Comparison of ENCODE assay signal across 8 cellular contexts in the genomic region with DNA sequence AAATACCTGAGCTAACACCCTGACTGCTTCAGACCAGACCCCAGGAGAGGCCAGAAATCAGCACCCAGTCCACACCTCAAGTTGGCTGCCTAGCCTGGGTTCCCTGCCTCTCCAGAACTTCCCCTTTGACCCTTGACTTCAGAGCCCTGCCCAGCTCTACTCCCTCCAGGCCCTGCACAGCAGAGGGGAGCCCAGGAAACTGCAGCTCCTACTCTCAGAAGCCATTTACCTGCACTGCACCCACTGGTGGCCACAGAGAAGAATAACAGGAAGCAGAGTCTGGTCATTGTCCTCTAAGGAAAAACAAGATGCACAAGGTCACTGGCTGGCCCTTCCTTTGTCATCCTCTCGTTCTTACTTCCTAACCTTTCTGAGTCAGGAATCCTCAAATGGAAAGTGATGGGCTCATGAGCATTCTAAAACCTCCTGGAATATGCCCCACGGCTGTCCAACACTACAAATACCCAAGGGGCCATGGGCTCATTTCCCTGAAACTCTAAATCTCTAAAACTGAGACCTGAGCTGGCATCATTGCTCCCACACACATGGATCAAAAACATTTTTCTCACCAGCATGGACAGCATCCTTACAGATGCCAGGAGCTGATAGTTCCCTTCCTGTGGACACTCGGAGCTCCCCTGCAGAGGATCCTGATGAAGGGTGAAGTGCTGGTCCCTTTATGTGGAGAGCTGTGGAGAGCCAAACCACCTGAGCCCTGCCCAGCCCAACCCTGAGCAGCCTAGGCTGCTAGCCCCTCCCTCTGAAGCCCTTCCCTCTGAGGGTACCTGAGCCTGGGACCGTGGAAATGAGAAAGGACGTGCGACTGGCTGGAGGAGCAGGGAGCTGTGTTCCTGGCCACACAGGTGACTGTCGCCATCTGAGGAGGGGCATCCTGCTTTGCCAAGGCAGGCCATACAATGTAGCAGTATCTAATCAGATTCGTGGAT. TPM values are rescaled to one million over a fixed set of nuclear protein-coding genes. Genes with fewer than 3 reads are reported as not detected.
DNase-seq lines count a peak whose midpoint lies in the region; ATAC-seq, FAIRE-seq and TF ChIP-seq lines count a peak whose summit lies in the region.

A gene (minus strand): TSS at position 652 of the 947 bp plus-strand sequence. CDS start 68 bp downstream, at position 584.

- peak; percentile 93 for ATAC-seq in WTC11
- peak; percentile 65 to 66 for ATAC-seq in naive thymus-derived CD8-positive, alpha-beta T cell
- no peak for ATAC-seq in HG02884 (IDR thresholded peaks at IDR 0.05; ENCODE audit: unreplicated experiment)

- 0 out of 2 replicates have a peak, but pooled peaks cover 3% of the 10 kb centered on the region for H3K9me3 Mint-ChIP-seq in WTC11
- H3K9me3 Mint-ChIP-seq in naive thymus-derived CD8-positive, alpha-beta T cell: no peaks in the 10 kb centered on the region

- no peak within 1 kb of the TSS; the same call in 1 of the 2 replicates for H3K4me3 Mint-ChIP-seq in WTC11
- no peak within 1 kb of the TSS for H3K4me3 Mint-ChIP-seq in naive thymus-derived CD8-positive, alpha-beta T cell

- no peaks in the 10 kb centered on the region for H3K9me3 ChIP-seq in AG04450 (ENCODE audit: control insufficient read depth, insufficient read depth, low read length)
- no peaks in the 10 kb centered on the region for H3K9me3 ChIP-seq in esophagus muscularis mucosa

- TF ChIP-seq CTCF in AG04450 (IDR thresholded peaks at IDR 0.05; ENCODE audit: low read depth, low read length) (peak; percentile 63), WTC11 (IDR thresholded peaks at IDR 0.05) (peak; percentile 64; the same call in 1 of the 2 replicates), dorsolateral prefrontal cortex (IDR thresholded peaks at IDR 0.05 in 54 of 56, conservative IDR thresholded peaks at IDR 0.05 in 2 of 56; ENCODE audit: low read depth in 1 of 56, partially characterized antibody in 56 of 56) (peak in 34 of 56 donors; percentile 9 to 39 (median 24)), esophagus muscularis mucosa (IDR thresholded peaks at IDR 0.05) (peak in 1 of 3 experiments; percentile 22)

- peaks cover 37% of the 10 kb centered on the region for H3K4me1 Mint-ChIP-seq in WTC11
- peaks cover 9 to 22% (median 13%) of the 10 kb centered on the region in 4 donors for H3K4me1 Mint-ChIP-seq in naive thymus-derived CD8-positive, alpha-beta T cell

- H3K27me3 Mint-ChIP-seq in WTC11 (ENCODE audit: low read depth): no peaks in the 10 kb centered on the region
- no peaks in the 10 kb centered on the region for H3K27me3 Mint-ChIP-seq in naive thymus-derived CD8-positive, alpha-beta T cell

- no peak for DNase-seq in AG04450 (ENCODE audit: low read depth, low spot score)
- DNase-seq in GM12892 (ENCODE audit: insufficient read length): peak; percentile 54
- peak; percentile 32 for DNase-seq in LHCN-M2 (ENCODE audit: low read depth)
- DNase-seq in WTC11 (ENCODE audit: low spot score): peak; percentile 69
- no peak for DNase-seq in dorsolateral prefrontal cortex
- DNase-seq in naive thymus-derived CD8-positive, alpha-beta T cell: peak; percentile 13 to 73 (median 34)
- no peak for DNase-seq in esophagus muscularis mucosa (ENCODE audit: extremely low spot score)

- intact Hi-C loops in dorsolateral prefrontal cortex (cut with DNase I): loop anchor here in 1 of 2 donors (5.0 kb wide), 2 partner anchors 117 to 227 kb away; no protein-coding TSS in a partner anchor
- intact Hi-C loops in esophagus muscularis mucosa (cut with DNase I): no loop called here

- peaks cover 6% of the 10 kb centered on the region for H3K27me3 ChIP-seq in AG04450 (ENCODE audit: control insufficient read depth, insufficient read depth, low read length)
- peaks cover 0 to 4% (median 0%) of the 10 kb centered on the region in 45 donors for H3K27me3 ChIP-seq in dorsolateral prefrontal cortex
- peaks cover 0 to 19% (median 0%) of the 10 kb centered on the region in 4 donors for H3K27me3 ChIP-seq in esophagus muscularis mucosa

- POLR2A ChIA-PET in AG04450 (lab: Yijun Ruan, JAX): no interaction called here
- POLR2A ChIA-PET in WTC11 (lab: Charles Lee): interaction anchor here (0.6 to 1.5 kb wide), 5 partner anchors 34 to 178 kb away, joined by 3 to 7 read pairs (median 3); a partner anchor contains a TSS
- POLR2A ChIA-PET in naive thymus-derived CD8-positive, alpha-beta T cell (lab: Charles Lee): interaction anchor here (0.5 to 1.4 kb wide), 3 partner anchors 52 to 242 kb away, joined by 3 read pairs; a partner anchor contains a TSS

- TF ChIP-seq POLR2A in GM12892 (IDR thresholded peaks at IDR 0.05; ENCODE audit: low read depth, low read length) (no peak), esophagus muscularis mucosa (IDR thresholded peaks at IDR 0.05; ENCODE audit: low read depth) (no peak)

- peak; percentile 81 for FAIRE-seq in GM12892 (lab: Jason Lieb, UNC)

- no peaks in the 10 kb centered on the region for H3K36me3 ChIP-seq in esophagus muscularis mucosa

- CTCF ChIA-PET in AG04450 (lab: Charles Lee) (interaction anchor here (0.5 to 5.5 kb wide), 10 partner anchors 15 to 279 kb away, joined by 3 to 59 read pairs (median 4); no protein-coding TSS in a partner anchor), WTC11 (lab: Charles Lee) (interaction anchor here (0.6 to 5.3 kb wide), 71 partner anchors 9 to 404 kb away, joined by 3 to 141 read pairs (median 5); a partner anchor contains a TSS)

- peaks cover 4% of the 10 kb centered on the region for H3K36me3 Mint-ChIP-seq in WTC11
- no peaks in the 10 kb centered on the region for H3K36me3 Mint-ChIP-seq in naive thymus-derived CD8-positive, alpha-beta T cell

- H3K27ac Mint-ChIP-seq in WTC11: peak within 1 kb of the TSS; percentile 69
- peak within 1 kb of the TSS in 3 of 10 donors; percentile 30 to 63 (median 48) for H3K27ac Mint-ChIP-seq in naive thymus-derived CD8-positive, alpha-beta T cell

- H3K27ac ChIP-seq in AG04450 (ENCODE audit: low read depth, low read length) (no peak within 1 kb of the TSS), dorsolateral prefrontal cortex (no peak within 1 kb of the TSS), esophagus muscularis mucosa (replicated peaks in 1 of 4) (no peak within 1 kb of the TSS)

- H3K4me3 ChIP-seq in AG04450 (ENCODE audit: low read depth, low read length): no peak within 1 kb of the TSS
- no peak within 1 kb of the TSS for H3K4me3 ChIP-seq in dorsolateral prefrontal cortex
- no peak within 1 kb of the TSS for H3K4me3 ChIP-seq in esophagus muscularis mucosa

- WGBS in esophagus muscularis mucosa: 70% methylated on average over 6 of the region's 8 CpGs

- TF ChIP-seq EP300 in esophagus muscularis mucosa (IDR thresholded peaks at IDR 0.05): no peak

- no peaks in the 10 kb centered on the region for H3K4me1 ChIP-seq in esophagus muscularis mucosa

TF ChIP-seq in WTC11, 78 proteins besides CTCF, POLR2A, EP300 and RAD21:
- TF ChIP-seq ZNF121 (CRISPR knock-in tag; IDR thresholded peaks at IDR 0.05): peak; percentile 13; the same call in 1 of the 2 replicates
- TF ChIP-seq EMX1 (CRISPR knock-in tag; IDR thresholded peaks at IDR 0.05): 0 out of 2 replicates have a peak, but pooled peaks have one; percentile 37
- TF ChIP-seq SMAD3 (CRISPR knock-in tag; IDR thresholded peaks at IDR 0.05; ENCODE audit: borderline replicate concordance): no peak

RNA-seq across cellular contexts. Expression of the gene that starts here (rescaled TPM):
- polyA plus RNA-seq in AG04450 (2011; rRNA removed): not detected in 2 replicates
- not detected in 2 replicates for polyA minus RNA-seq in AG04450 (2011; rRNA and poly(A)+ RNA removed)
- polyA plus RNA-seq in GM12892 (2012; ENCODE audit: missing spikeins): not detected
- total RNA-seq in LHCN-M2 (2014; rRNA removed): not detected in 2 replicates
- not detected for polyA plus RNA-seq in LHCN-M2 (2012)
- 5.9 to 7.8 TPM (median 7.0 TPM) in 3 replicates for total RNA-seq in WTC11 (2021)
- total RNA-seq in dorsolateral prefrontal cortex: not detected
- not detected for total RNA-seq in naive thymus-derived CD8-positive, alpha-beta T cell
- polyA plus RNA-seq in naive thymus-derived CD8-positive, alpha-beta T cell: not detected
- not detected for total RNA-seq in esophagus muscularis mucosa

Comparison
In these comparisons a context has a peak if more than half of its experiments do, and no peak if none do; other contexts are left out.
1. Peak in DNase-seq in LHCN-M2; RNA of the gene not detected or under 1 TPM.
2. Peak in DNase-seq and ATAC-seq in naive thymus-derived CD8-positive, alpha-beta T cell; RNA of the gene not detected or under 1 TPM.
3. DNase-seq: peak in GM12892 (single experiment) and WTC11 (single experiment); none in AG04450 (single experiment), dorsolateral prefrontal cortex (0 of 10) and esophagus muscularis mucosa (single experiment).